ENCODE assay signal across 8 cellular contexts in the genomic region with DNA sequence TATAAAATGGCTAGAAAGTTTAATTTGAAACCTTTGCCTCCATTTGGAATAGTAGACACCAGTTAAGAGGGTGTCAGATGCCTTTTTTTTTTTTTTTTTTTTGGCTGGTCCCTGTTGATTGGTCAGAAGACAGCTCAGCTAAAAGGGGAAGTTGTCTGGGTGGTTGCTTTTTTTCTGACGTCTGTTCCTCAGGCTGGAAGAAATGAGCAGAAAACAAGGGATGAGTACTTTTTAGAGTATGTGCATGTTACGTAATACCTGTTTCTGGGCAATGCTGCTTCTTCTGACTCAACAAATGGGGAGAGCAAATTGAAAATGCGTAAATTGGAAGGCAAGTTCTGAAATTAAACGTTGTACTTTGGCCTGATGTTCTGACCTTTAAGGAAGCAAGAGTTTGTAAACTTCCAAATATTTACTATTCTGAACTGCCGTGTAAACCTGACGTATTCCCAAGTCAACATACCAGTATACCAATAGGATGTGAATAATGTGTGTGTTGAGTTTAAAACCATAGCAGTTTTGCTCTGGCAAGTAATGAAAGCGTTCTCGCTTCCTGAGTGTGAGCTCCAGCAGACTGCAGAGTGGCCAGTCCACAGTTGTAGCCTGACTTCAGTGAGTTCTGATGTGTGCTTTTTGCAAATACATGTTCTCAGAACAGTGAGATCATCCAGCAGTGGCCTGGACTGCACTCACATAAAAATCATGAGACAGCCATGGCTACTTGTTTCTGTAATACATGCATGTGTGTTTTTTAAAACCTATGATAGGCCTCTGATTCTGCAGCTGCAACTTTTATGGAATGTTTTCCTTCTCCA.
A peak's percentile ranks its signal among the peaks of the same experiment; 100 is the strongest.
DNase-seq lines count a peak whose midpoint lies in the region; ATAC-seq and TF ChIP-seq lines count a peak whose summit lies in the region.

No MANE protein-coding gene starts in this region.

- DNase-seq in GM06990 (ENCODE audit: extremely low read depth, insufficient read length) (no peak), NOMO-1 (lab: John Stamatoyannopoulos, UW; ENCODE audit: unreplicated experiment in 2 of 2) (peak; percentile 73 to 95), cardiac fibroblast (ENCODE audit: low read depth in 2 of 2) (peak; percentile 82 to 91), hippocampal formation (lab: John Stamatoyannopoulos, UW) (no peak), NCI-H2196 treated with DMSO at 0.1 percent for 48 hours (lab: John Stamatoyannopoulos, UW; ENCODE audit: unreplicated experiment) (no peak), NK-92 (lab: John Stamatoyannopoulos, UW; ENCODE audit: unreplicated experiment) (no peak)

- peak overlapping the region; percentile 89 to 93 for H3K27ac ChIP-seq in mucosa of rectum (ENCODE audit: low read depth in 2 of 2, low read length in 2 of 2)

- H3K4me3 ChIP-seq in GM06990 (replicated peaks; ENCODE audit: low read depth, low read length), result peak overlapping the region; percentile 71
- peak overlapping the region; percentile 68 to 73 for H3K4me3 ChIP-seq in cardiac fibroblast (replicated peaks in 1 of 2; ENCODE audit: low read depth in 2 of 2, low read length in 2 of 2)
- H3K4me3 ChIP-seq in mucosa of rectum (ENCODE audit: low read length in 2 of 2), result peak overlapping the region; percentile 82 to 89

- H3K9me3 ChIP-seq in mucosa of rectum (ENCODE audit: control insufficient read depth in 2 of 2, low read length in 2 of 2), result no peaks in the 10 kb centered on the region

- peaks cover 2 to 9% of the 10 kb centered on the region in 2 donors for H3K4me1 ChIP-seq in mucosa of rectum (ENCODE audit: control insufficient read depth in 2 of 2, insufficient read depth in 2 of 2, low read length in 2 of 2)

- peak overlapping the region; percentile 89 to 93 for H3K9ac ChIP-seq in mucosa of rectum (ENCODE audit: low read depth in 1 of 2, low read length in 2 of 2)

- ATAC-seq in HG03139 (IDR thresholded peaks at IDR 0.05; ENCODE audit: unreplicated experiment), result no peak

- H3K27me3 ChIP-seq in GM06990 (replicated peaks; ENCODE audit: control insufficient read depth, insufficient read depth, low read length) (no peaks in the 10 kb centered on the region), mucosa of rectum (ENCODE audit: control insufficient read depth in 2 of 2, insufficient read depth in 2 of 2, low read length in 2 of 2) (no peaks in the 10 kb centered on the region)

- no peak for TF ChIP-seq CTCF in GM06990 (IDR thresholded peaks at IDR 0.05; ENCODE audit: insufficient read depth, low read length, poor library complexity, severe bottlenecking)
- TF ChIP-seq CTCF in cardiac fibroblast (IDR thresholded peaks at IDR 0.05; ENCODE audit: low read depth, low read length), result no peak

- H3K36me3 ChIP-seq in GM06990 (ENCODE audit: control insufficient read depth, insufficient read depth, low read length) (no peaks in the 10 kb centered on the region), mucosa of rectum (ENCODE audit: control insufficient read depth in 2 of 2, insufficient read depth in 2 of 2, low read length in 2 of 2) (peaks cover 0 to 12% of the 10 kb centered on the region in 2 donors)

Comparison
In these comparisons a context has a peak if more than half of its experiments do, and no peak if none do; other contexts are left out.
1. DNase-seq: peak in NOMO-1 (2 of 2) and cardiac fibroblast (2 of 2); none in GM06990 (single experiment), hippocampal formation (0 of 2), NCI-H2196 treated with DMSO at 0.1 percent for 48 hours (single experiment) and NK-92 (single experiment).
2. Peak in every context shown above with its lines, with median percentiles within 50 percentile points of each other: H3K4me3 ChIP-seq.